In the genomic region with DNA sequence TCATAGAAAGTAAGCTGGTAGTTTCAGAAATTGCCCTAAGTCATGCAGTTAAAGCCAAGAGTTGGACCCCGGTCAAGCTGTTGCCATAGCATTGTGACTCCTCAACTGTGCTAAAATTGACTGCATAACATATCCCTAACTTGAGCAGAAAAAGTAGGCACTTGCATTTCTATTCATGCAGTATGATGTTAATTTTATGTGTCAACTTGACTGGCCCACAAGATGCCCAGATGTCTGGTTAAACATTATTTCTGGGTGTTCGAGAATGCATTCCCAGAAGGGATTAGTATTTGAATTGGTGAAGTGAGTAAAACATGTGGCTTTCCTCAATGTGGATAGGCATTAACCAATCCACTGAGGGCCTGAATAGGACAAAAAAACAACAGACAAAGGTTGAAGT, we compare ENCODE assay signal across 28 cellular contexts.
"Had no signal": no experiment of that assay in that cellular context is flagged by ENCODE, and none has a peak within 500 bp of the region (broad histone marks: within the 10 kb centered on the region; RNA-seq: fewer than 3 reads in every experiment).

No MANE protein-coding gene starts in this region.

- DNase-seq: stimulated activated CD4-positive, alpha-beta T cell treated with anti-CD3 and anti-CD28 coated beads, Interleukin-2, amount 100 ng/mL, for 48 hours; stimulated activated CD4-positive, alpha-beta T cell treated with anti-CD3 and anti-CD28 coated beads, Interleukin-4, amount 100 ng/mL, for 1 hour; stimulated activated CD4-positive, alpha-beta T cell treated with anti-CD3 and anti-CD28 coated beads, Interleukin-4, amount 100 ng/mL, for 24 hours; stimulated activated CD4-positive, alpha-beta T cell treated with anti-CD3 and anti-CD28 coated beads, Interleukin-4, amount 100 ng/mL, for 4 hours; stimulated activated CD8-positive, alpha-beta memory T cell treated with anti-CD3 and anti-CD28 coated beads, Interleukin-4, amount 100 ng/mL, for 48 hours; stimulated activated naive B cell treated with anti-CD40 and anti-IgM and Interleukin-4, amounts not matched to agents 10 μg/mL and 1 μg/mL and 100 μg/mL, for 72 hours; stimulated activated naive CD4-positive, alpha-beta T cell; stimulated activated naive CD4-positive, alpha-beta T cell treated with Interleukin-2 at 50 U/mL for 16 hours; stimulated activated naive CD8-positive, alpha-beta T cell treated with anti-CD3 and anti-CD28 coated beads, Interleukin-15, amount 100 ng/mL, for 72 hours; stimulated activated naive CD8-positive, alpha-beta T cell treated with anti-CD3 and anti-CD28 coated beads, Interleukin-15, Interleukin-2, amounts not matched to agents 100 U/mL and 50 U/mL, for 24 hours; stomach; substantia nigra; testis; thyroid gland; tibial artery; transverse colon; trophoblast cell; upper lobe of left lung; upper lobe of right lung; uterus had no signal

- H3K4me1 Mint-ChIP-seq: stimulated activated effector memory CD8-positive, alpha-beta T cell treated with anti-CD3 and anti-CD28 coated beads, Interleukin-12 subunit alpha, Interleukin-12 subunit beta, amount 100 ng/mL, for 72 hours; stimulated activated memory B cell treated with anti-CD40 and anti-IgM and Interleukin-4, amounts not matched to agents 10 μg/mL and 1 μg/mL and 100 μg/mL, for 72 hours; stimulated activated naive B cell treated with anti-CD40 and anti-IgM and Interleukin-4, amounts not matched to agents 10 μg/mL and 1 μg/mL and 100 μg/mL, for 72 hours; stimulated activated naive CD8-positive, alpha-beta T cell treated with anti-CD3 and anti-CD28 coated beads, Interleukin-15, amount 100 ng/mL, for 72 hours had no signal

- H3K4me3 ChIP-seq: stomach, suprapubic skin, testis, thoracic aorta, thyroid gland, tibial artery, tibial nerve, transverse colon, upper lobe of left lung, upper lobe of right lung, uterus, vagina had no signal

- H3K9me3 Mint-ChIP-seq: stimulated activated effector memory CD8-positive, alpha-beta T cell treated with anti-CD3 and anti-CD28 coated beads, Interleukin-12 subunit alpha, Interleukin-12 subunit beta, amount 100 ng/mL, for 72 hours; stimulated activated memory B cell treated with anti-CD40 and anti-IgM and Interleukin-4, amounts not matched to agents 10 μg/mL and 1 μg/mL and 100 μg/mL, for 72 hours; stimulated activated naive CD8-positive, alpha-beta T cell treated with anti-CD3 and anti-CD28 coated beads, Interleukin-15, amount 100 ng/mL, for 72 hours; stimulated activated naive CD8-positive, alpha-beta T cell treated with anti-CD3 and anti-CD28 coated beads, Interleukin-15, Interleukin-2, amounts not matched to agents 100 ng/mL and 50 ng/mL, for 24 hours; type B pancreatic cell had no signal

- H3K27ac ChIP-seq: stomach, suprapubic skin, testis, thoracic aorta, thyroid gland, tibial artery, tibial nerve, transverse colon, upper lobe of left lung, upper lobe of right lung, uterus, vagina had no signal

- H3K27ac Mint-ChIP-seq: stimulated activated effector memory CD8-positive, alpha-beta T cell treated with anti-CD3 and anti-CD28 coated beads, Interleukin-12 subunit alpha, Interleukin-12 subunit beta, amount 100 ng/mL, for 72 hours; stimulated activated memory B cell treated with anti-CD40 and anti-IgM and Interleukin-4, amounts not matched to agents 10 μg/mL and 1 μg/mL and 100 μg/mL, for 72 hours; stimulated activated naive B cell treated with anti-CD40 and anti-IgM and Interleukin-4, amounts not matched to agents 10 μg/mL and 1 μg/mL and 100 μg/mL, for 72 hours; stimulated activated naive CD8-positive, alpha-beta T cell treated with anti-CD3 and anti-CD28 coated beads, Interleukin-15, amount 100 ng/mL, for 72 hours; stimulated activated naive CD8-positive, alpha-beta T cell treated with anti-CD3 and anti-CD28 coated beads, Interleukin-15, Interleukin-2, amounts not matched to agents 100 ng/mL and 50 ng/mL, for 24 hours; type B pancreatic cell had no signal

- H3K9me3 ChIP-seq: stomach, suprapubic skin, testis, thoracic aorta, thyroid gland, tibial artery, tibial nerve, transverse colon, upper lobe of left lung, upper lobe of right lung, uterus, vagina had no signal

- H3K27me3 Mint-ChIP-seq: stimulated activated memory B cell treated with anti-CD40 and anti-IgM and Interleukin-4, amounts not matched to agents 10 μg/mL and 1 μg/mL and 100 μg/mL, for 72 hours; type B pancreatic cell had no signal

- H3K36me3 ChIP-seq: stomach, suprapubic skin, thoracic aorta, thyroid gland, tibial artery, tibial nerve, transverse colon, upper lobe of left lung, upper lobe of right lung, uterus, vagina had no signal

- H3K4me3 Mint-ChIP-seq: stimulated activated effector memory CD8-positive, alpha-beta T cell treated with anti-CD3 and anti-CD28 coated beads, Interleukin-12 subunit alpha, Interleukin-12 subunit beta, amount 100 ng/mL, for 72 hours; stimulated activated memory B cell treated with anti-CD40 and anti-IgM and Interleukin-4, amounts not matched to agents 10 μg/mL and 1 μg/mL and 100 μg/mL, for 72 hours; stimulated activated naive B cell treated with anti-CD40 and anti-IgM and Interleukin-4, amounts not matched to agents 10 μg/mL and 1 μg/mL and 100 μg/mL, for 72 hours; stimulated activated naive CD8-positive, alpha-beta T cell treated with anti-CD3 and anti-CD28 coated beads, Interleukin-15, amount 100 ng/mL, for 72 hours; stimulated activated naive CD8-positive, alpha-beta T cell treated with anti-CD3 and anti-CD28 coated beads, Interleukin-15, Interleukin-2, amounts not matched to agents 100 ng/mL and 50 ng/mL, for 24 hours; type B pancreatic cell had no signal

- H3K36me3 Mint-ChIP-seq: stimulated activated effector memory CD8-positive, alpha-beta T cell treated with anti-CD3 and anti-CD28 coated beads, Interleukin-12 subunit alpha, Interleukin-12 subunit beta, amount 100 ng/mL, for 72 hours; stimulated activated memory B cell treated with anti-CD40 and anti-IgM and Interleukin-4, amounts not matched to agents 10 μg/mL and 1 μg/mL and 100 μg/mL, for 72 hours; stimulated activated naive B cell treated with anti-CD40 and anti-IgM and Interleukin-4, amounts not matched to agents 10 μg/mL and 1 μg/mL and 100 μg/mL, for 72 hours; type B pancreatic cell had no signal

- ATAC-seq: stimulated activated effector memory CD8-positive, alpha-beta T cell treated with anti-CD3 and anti-CD28 coated beads, Interleukin-12 subunit alpha, Interleukin-12 subunit beta, amount 100 ng/mL, for 72 hours; stimulated activated memory B cell treated with anti-CD40 and anti-IgM and Interleukin-4, amounts not matched to agents 10 μg/mL and 1 μg/mL and 100 μg/mL, for 72 hours; stimulated activated naive B cell treated with anti-CD40 and anti-IgM and Interleukin-4, amounts not matched to agents 10 μg/mL and 1 μg/mL and 100 μg/mL, for 72 hours; stimulated activated naive CD8-positive, alpha-beta T cell treated with anti-CD3 and anti-CD28 coated beads, Interleukin-15, amount 100 ng/mL, for 72 hours; stimulated activated naive CD8-positive, alpha-beta T cell treated with anti-CD3 and anti-CD28 coated beads, Interleukin-15, Interleukin-2, amounts not matched to agents 100 U/mL and 50 U/mL, for 24 hours; upper lobe of right lung had no signal

- H3K4me1 ChIP-seq: stomach, suprapubic skin, testis, thyroid gland, tibial artery, tibial nerve, transverse colon, upper lobe of left lung, upper lobe of right lung, uterus, vagina had no signal

- H3K27me3 ChIP-seq: stomach, suprapubic skin, testis, thyroid gland, tibial artery, tibial nerve, transverse colon, upper lobe of left lung, upper lobe of right lung, uterus, vagina had no signal
